19 cellular contexts compared by ENCODE assay signal in the genomic region with DNA sequence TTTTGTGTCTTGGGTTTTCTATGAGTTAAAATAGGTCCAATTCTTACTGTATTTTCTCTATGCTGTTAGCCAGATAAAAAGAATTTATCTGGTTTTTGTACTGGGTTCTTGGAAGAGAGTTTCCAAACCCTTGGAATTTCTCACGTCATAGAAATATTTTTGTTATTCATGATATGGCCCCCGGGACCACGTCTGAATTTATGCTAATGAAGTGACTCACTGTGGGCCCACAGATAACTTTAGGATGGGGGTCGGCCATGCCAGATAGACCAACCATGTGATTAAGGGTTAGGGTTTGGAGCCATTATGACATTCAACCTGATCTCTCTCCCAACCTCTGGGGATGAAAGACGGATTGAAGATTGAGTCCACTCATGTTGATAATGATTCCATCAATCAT. TPM values are rescaled to one million over a fixed set of nuclear protein-coding genes. Genes with fewer than 3 reads are reported as not detected.
"Had no signal": no experiment of that assay in that cellular context is flagged by ENCODE, and none has a peak within 500 bp of the region (broad histone marks: within the 10 kb centered on the region; RNA-seq: fewer than 3 reads in every experiment).

No MANE protein-coding gene starts in this region.

- H3K27ac ChIP-seq: cardiac muscle cell, colonic mucosa, neutrophil, tibial artery, uterus had no signal

- DNase-seq: activated B cell treated with CpG ODN at 0.5 μM for 24 hours; activated CD4-positive, alpha-beta T cell treated with anti-CD3 and anti-CD28 coated beads, Interleukin-2, amount 10 ng/mL, durations not matched to agents 24 days and 14 days; activated naive CD4-positive, alpha-beta T cell treated with anti-CD3 and anti-CD28 coated beads, Interleukin-2, amount 50 U/mL, for 16 hours; amniotic stem cell; colonic mucosa; effector CD8-positive, alpha-beta T cell; foreskin melanocyte; mucosa of descending colon; naive thymus-derived CD8-positive, alpha-beta T cell; posterior cingulate gyrus; tibial artery; uterus had no signal

- H3K27me3 ChIP-seq: cardiac muscle cell, colonic mucosa, heart left ventricle, neutrophil, tibial artery, uterus had no signal

- H3K4me1 ChIP-seq: colonic mucosa, heart left ventricle, tibial artery, uterus had no signal

- H3K9me3 ChIP-seq: colonic mucosa, heart left ventricle, mucosa of descending colon, neutrophil, tibial artery, uterus had no signal

- H3K36me3 ChIP-seq: colonic mucosa, heart left ventricle, neutrophil, tibial artery, uterus had no signal

- H3K4me3 ChIP-seq: cardiac muscle cell, colonic mucosa, heart left ventricle, mucosa of descending colon, tibial artery, uterus had no signal

RNA-seq across cellular contexts. Expression of gene DDI1, which starts 35.6 kb away (rescaled TPM):
- total RNA-seq: activated B cell treated with CpG ODN at 0.5 μM for 24 hours; activated CD4-positive, alpha-beta T cell treated with anti-CD3 and anti-CD28 coated beads, Interleukin-2, amount 10 ng/mL, durations not matched to agents 24 days and 14 days; activated CD8-positive, alpha-beta memory T cell treated with anti-CD3 and anti-CD28 coated beads for 36 hours; activated T-helper 2 cell treated with anti-CD3 and anti-CD28 coated beads, Interferon-gamma antibody, Interleukin-2, Interleukin-4, amounts not matched to agents 10 μg/mL and 5 μg/mL and 100 μg/mL, durations not matched to agents 14 hours and 24 hours and 36 hours; cardiac muscle cell; colonic mucosa; heart left ventricle; left lobe of liver; mucosa of descending colon; naive thymus-derived CD8-positive, alpha-beta T cell; T-helper 1 cell treated with Interleukin-12 subunit alpha and Interleukin-12 subunit beta and Interleukin-4 antibody, amounts not matched to agents 30 ng/mL and 1 ng/mL, for 36 hours; uterus had no signal
